Comparison of ENCODE assay signal across 16 cellular contexts in the genomic region with DNA sequence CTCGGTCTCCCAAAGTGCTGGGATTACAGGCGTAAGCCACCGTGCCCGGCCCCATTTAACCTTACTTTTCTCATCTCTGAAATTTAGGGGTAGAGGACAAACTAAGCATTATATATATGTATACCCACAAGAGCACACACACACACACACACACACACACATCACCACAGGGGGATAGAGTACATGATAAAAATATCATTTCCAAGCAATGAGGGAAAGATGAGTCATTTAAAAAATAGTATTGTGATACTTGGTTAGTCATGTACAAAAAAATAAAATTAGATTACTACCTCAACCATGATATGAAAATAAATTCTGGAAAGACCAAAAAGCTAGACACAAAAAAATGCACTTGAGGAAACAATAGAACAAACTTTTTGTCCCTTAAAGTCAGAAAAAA.
DNase-seq lines count a peak whose midpoint lies in the region; ATAC-seq and TF ChIP-seq lines count a peak whose summit lies in the region.
"Had no signal": no experiment of that assay in that cellular context is flagged by ENCODE, and none has a peak within 500 bp of the region (broad histone marks: within the 10 kb centered on the region; RNA-seq: fewer than 3 reads in every experiment).

No MANE protein-coding gene starts in this region.

- no peaks in the 10 kb centered on the region for H3K9me3 ChIP-seq in breast epithelium
- H3K9me3 ChIP-seq in SJCRH30 (replicated peaks): no peaks in the 10 kb centered on the region
- peaks cover 0 to 4% (median 0%) of the 10 kb centered on the region in 11 donors for H3K9me3 ChIP-seq in heart right ventricle
- H3K9me3 ChIP-seq: Caco-2 had no signal

- POLR2A ChIA-PET in MCF 10A (lab: Yijun Ruan, JAX): interaction anchor here (0.7 kb wide), 1 partner anchor 17 kb away, joined by 3 read pairs; no protein-coding TSS in a partner anchor

- no TSS peak for BruUV-seq in MCF 10A (replicated peaks; lab: Mats Ljungman, UMichigan)

- no peaks in the 10 kb centered on the region for H3K9me3 Mint-ChIP-seq in MCF 10A (ENCODE audit: unreplicated experiment)
- H3K9me3 Mint-ChIP-seq: H9 had no signal

- H3K4me1 ChIP-seq in breast epithelium (no peaks in the 10 kb centered on the region), SJCRH30 (no peaks in the 10 kb centered on the region), heart right ventricle (no peaks in the 10 kb centered on the region)
- H3K4me1 ChIP-seq: Caco-2 had no signal

- intact Hi-C loops in MCF 10A (cut with micrococcal nuclease): no loop called here
- intact Hi-C loops in breast epithelium (cut with DNase I; ENCODE audit: low total_unique reads): no loop called here
- intact Hi-C loops in heart right ventricle (cut with DNase I): no loop called here

- TF ChIP-seq POLR2A in breast epithelium (IDR thresholded peaks at IDR 0.05): no peak

- no peak overlapping the region for H3K4me3 ChIP-seq in breast epithelium
- no peak overlapping the region for H3K4me3 ChIP-seq in astrocyte of the spinal cord (ENCODE audit: low read depth, low read length)
- H3K4me3 ChIP-seq in fibroblast of pulmonary artery (replicated peaks; ENCODE audit: low read depth, low read length): no peak overlapping the region
- H3K4me3 ChIP-seq in SJCRH30: no peak overlapping the region
- no peak overlapping the region for H3K4me3 ChIP-seq in heart right ventricle
- H3K4me3 ChIP-seq: SK-N-MC had no signal

- peak; percentile 4 for DNase-seq in MCF 10A (ENCODE audit: unreplicated experiment)
- DNase-seq in breast epithelium (ENCODE audit: low spot score in 2 of 2): no peak
- peak; percentile 35 for DNase-seq in astrocyte of the spinal cord (ENCODE audit: low read depth, low spot score)
- peak; percentile 35 for DNase-seq in fibroblast of pulmonary artery (ENCODE audit: low read depth)
- DNase-seq in SJCRH30: no peak
- DNase-seq in HuH-7 (ENCODE audit: low spot score): no peak
- DNase-seq in heart right ventricle: no peak
- no peak for DNase-seq in GM03348 (ENCODE audit: low spot score)
- DNase-seq: 8988T, Caco-2, DMS53, H9, NCI-H1436 treated with DMSO at 0.1 percent for 48 hours, NCI-H2081, NCI-H526 treated with DMSO at 0.1 percent for 48 hours had no signal

- CTCF ChIA-PET in MCF 10A (lab: Yijun Ruan, JAX): interaction anchor here (0.6 kb wide), 1 partner anchor 65 kb away, joined by 4 read pairs; no protein-coding TSS in a partner anchor

- H3K27ac Mint-ChIP-seq in MCF 10A (ENCODE audit: low read depth, unreplicated experiment): no peak overlapping the region
- H3K27ac Mint-ChIP-seq: H9 had no signal

- in situ Hi-C loops in astrocyte of the spinal cord (cut with HindIII; ENCODE audit: low sequenced_read_pairs): no loop called here

- 89 to 96% methylated on average over 4 of the region's 4 CpGs for WGBS in heart right ventricle, 2 donors

- no peaks in the 10 kb centered on the region for H3K4me1 Mint-ChIP-seq in MCF 10A (ENCODE audit: insufficient read depth, unreplicated experiment)

- H3K36me3 Mint-ChIP-seq in MCF 10A (ENCODE audit: insufficient read depth, unreplicated experiment): no peaks in the 10 kb centered on the region

- H3K36me3 ChIP-seq in breast epithelium (no peaks in the 10 kb centered on the region), SJCRH30 (no peaks in the 10 kb centered on the region), heart right ventricle (no peaks in the 10 kb centered on the region)

- TF ChIP-seq CTCF in MCF 10A (IDR thresholded peaks at IDR 0.05; ENCODE audit: unreplicated experiment) (no peak), breast epithelium (IDR thresholded peaks at IDR 0.05) (no peak), astrocyte of the spinal cord (IDR thresholded peaks at IDR 0.05; ENCODE audit: low read depth, low read length) (no peak), fibroblast of pulmonary artery (IDR thresholded peaks at IDR 0.05; ENCODE audit: low read length, missing control alignments) (no peak), heart right ventricle (IDR thresholded peaks at IDR 0.05) (no peak)

- H3K27ac ChIP-seq in breast epithelium (no peak overlapping the region), SJCRH30 (no peak overlapping the region), heart right ventricle (no peak overlapping the region)
- H3K27ac ChIP-seq: SK-N-MC had no signal

- no peaks in the 10 kb centered on the region for H3K27me3 Mint-ChIP-seq in MCF 10A (ENCODE audit: insufficient read depth, unreplicated experiment)

- H3K27me3 ChIP-seq in breast epithelium: no peaks in the 10 kb centered on the region
- no peaks in the 10 kb centered on the region for H3K27me3 ChIP-seq in SJCRH30
- H3K27me3 ChIP-seq in heart right ventricle: no peaks in the 10 kb centered on the region

- H3K4me3 Mint-ChIP-seq in MCF 10A (ENCODE audit: unreplicated experiment): no peak overlapping the region
- H3K4me3 Mint-ChIP-seq: H9 had no signal

- ATAC-seq in heart right ventricle: no peak

Comparison
In these comparisons a context has a peak if more than half of its experiments do, and no peak if none do; other contexts are left out.
1. DNase-seq: peak in MCF 10A (single experiment), astrocyte of the spinal cord (single experiment) and fibroblast of pulmonary artery (single experiment); none in breast epithelium (0 of 2), SJCRH30 (0 of 2), HuH-7 (single experiment), heart right ventricle (0 of 2) and GM03348 (single experiment).